Comparison of ENCODE assay signal across 1 cellular context in the genomic region with DNA sequence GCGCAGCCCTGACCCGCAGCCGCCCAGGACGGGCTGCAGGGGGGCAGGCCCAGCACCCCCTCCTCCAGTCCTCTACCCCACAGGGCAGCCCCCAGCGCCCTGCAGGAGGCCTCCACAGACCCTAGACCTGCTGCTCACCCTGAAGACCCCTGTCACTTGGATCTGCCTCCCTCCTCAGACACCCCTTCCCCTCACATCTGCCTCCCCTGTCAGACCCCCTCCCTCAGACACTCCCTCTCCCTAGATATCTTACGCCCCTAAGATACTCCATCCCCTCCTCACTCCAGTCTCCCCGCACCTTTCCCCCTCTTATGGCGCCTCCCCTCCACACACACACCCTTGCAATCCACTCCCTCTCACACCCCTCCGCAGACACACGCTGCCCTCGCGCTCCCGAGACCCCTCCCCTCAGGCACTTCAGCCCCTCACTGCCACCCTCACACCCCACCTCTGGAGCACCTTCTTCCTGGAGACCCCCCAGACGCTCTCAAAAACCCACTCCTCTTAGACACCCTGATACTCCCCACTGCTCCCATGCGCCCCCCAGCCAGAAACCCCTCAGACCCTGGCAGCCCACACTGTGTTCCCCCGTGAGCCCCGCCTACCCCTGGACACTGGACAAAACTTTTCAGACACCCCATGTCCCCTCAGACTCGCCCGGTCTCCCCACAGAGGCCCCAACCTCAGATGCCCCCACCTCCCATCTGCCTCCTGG.
TF ChIP-seq lines count a peak whose summit lies in the region.

No MANE protein-coding gene starts in this region.

TF ChIP-seq in HepG2, 621 proteins besides CTCF, POLR2A, EP300 and RAD21:
- 0 out of 2 replicates have a peak, but pooled peaks have one; percentile 42 for TF ChIP-seq ZSCAN22 (CRISPR knock-in tag; IDR thresholded peaks at IDR 0.05)
- no peak for TF ChIP-seq FOXM1 (CRISPR knock-in tag; IDR thresholded peaks at IDR 0.05)
- peak; percentile 53; the same call in 1 of the 2 replicates for TF ChIP-seq EZH2 (conservative IDR thresholded peaks at IDR 0.05; ENCODE audit: low read depth, low read length)
- no peak for TF ChIP-seq ADNP (CRISPR knock-in tag; IDR thresholded peaks at IDR 0.05)
